In genomic region chr3:198080521-198081384, GRCh38 we compare ENCODE assay signal across 8 cellular contexts.
DNase-seq lines count a peak whose midpoint lies in the region; ATAC-seq, FAIRE-seq and TF ChIP-seq lines count a peak whose summit lies in the region.

No MANE protein-coding gene starts in this region.

- H3K9me3 ChIP-seq in duodenal mucosa (ENCODE audit: control insufficient read depth in 1 of 2, low read length in 2 of 2) (no peaks in the 10 kb centered on the region), lung (ENCODE audit: control insufficient read depth in 2 of 2, insufficient read depth in 1 of 2, low read length in 1 of 2) (no peaks in the 10 kb centered on the region)

- DNase-seq in GM06990 (ENCODE audit: extremely low read depth, insufficient read length) (peak; percentile 73), NCI-H2196 (lab: John Stamatoyannopoulos, UW; ENCODE audit: unreplicated experiment) (peak; percentile 95), lung (ENCODE audit: low spot score) (peak; percentile 64), urothelium cell line (ENCODE audit: low spot score) (no peak)
- DNase-seq in activated CD4-positive, alpha-beta T cell treated with anti-CD3 and anti-CD28 coated beads, Interleukin-2, amount 50 U/mL, for 24 hours (ENCODE audit: low read depth in 1 of 2, low spot score in 1 of 2) = peak; percentile 63 to 65
- peak in 2 of 3 donors; percentile 48 to 62 for DNase-seq in stimulated activated CD4-positive, alpha-beta T cell treated with anti-CD3 and anti-CD28 coated beads, TNF-alpha, amount 100 ng/mL, for 1 hour (ENCODE audit: low read depth in 3 of 3, low spot score in 1 of 3)

- WGBS in lung, 2 donors = 2% methylated on average over 75 to 86 of the region's 86 CpGs

- H3K4me1 ChIP-seq in duodenal mucosa (ENCODE audit: control insufficient read depth in 1 of 2, insufficient read depth in 2 of 2, low read length in 2 of 2) (peaks cover 4 to 7% of the 10 kb centered on the region in 2 donors), lung (ENCODE audit: control insufficient read depth in 2 of 2, insufficient read depth in 2 of 2, low read length in 2 of 2) (peaks cover 4 to 5% of the 10 kb centered on the region in 2 donors)

- H3K27ac ChIP-seq in duodenal mucosa (ENCODE audit: low read depth, low read length) (no peak overlapping the region), lung (ENCODE audit: low read depth in 1 of 2, low read length in 1 of 2) (no peak overlapping the region)

- FAIRE-seq in urothelium cell line (lab: Jason Lieb, UNC) = no peak

- peak overlapping the region; percentile 6; the same call in 1 of the 2 replicates for H3K4me3 ChIP-seq in GM06990 (replicated peaks; ENCODE audit: low read depth, low read length)
- peak overlapping the region; percentile 47 to 55 for H3K4me3 ChIP-seq in duodenal mucosa (ENCODE audit: low read depth in 1 of 2, low read length in 2 of 2)
- no peak overlapping the region for H3K4me3 ChIP-seq in lung

- TF ChIP-seq CTCF in GM06990 (IDR thresholded peaks at IDR 0.05; ENCODE audit: insufficient read depth, low read length, poor library complexity, severe bottlenecking) (peak; percentile 16), lung (IDR thresholded peaks at IDR 0.05; ENCODE audit: control extremely low read depth, extremely low read depth) (peak; percentile 45)

- no peak overlapping the region for H3K9ac ChIP-seq in duodenal mucosa (ENCODE audit: low read depth in 1 of 2, low read length in 2 of 2)

- H3K36me3 ChIP-seq in GM06990 (ENCODE audit: control insufficient read depth, insufficient read depth, low read length) (no peaks in the 10 kb centered on the region), duodenal mucosa (ENCODE audit: control insufficient read depth in 1 of 2, insufficient read depth in 2 of 2, low read length in 2 of 2) (no peaks in the 10 kb centered on the region), lung (ENCODE audit: control insufficient read depth in 2 of 2, insufficient read depth in 2 of 2, low read length in 2 of 2) (no peaks in the 10 kb centered on the region)

- ATAC-seq in HG02678 (IDR thresholded peaks at IDR 0.05; ENCODE audit: unreplicated experiment) (peak; percentile 78), lung (ENCODE audit: insufficient read depth, low FRiP score) (peak; percentile 97)

- H3K27me3 ChIP-seq in GM06990 (replicated peaks; ENCODE audit: control insufficient read depth, insufficient read depth, low read length) (no peaks in the 10 kb centered on the region; the same call in 1 of the 2 replicates), duodenal mucosa (ENCODE audit: control insufficient read depth in 1 of 2, insufficient read depth in 2 of 2, low read length in 2 of 2) (peaks cover 42 to 43% of the 10 kb centered on the region in 2 donors), lung (ENCODE audit: control insufficient read depth, insufficient read depth) (no peaks in the 10 kb centered on the region)
